Comparison of ENCODE assay signal across 15 cellular contexts in genomic region chr1:50343323-50343722, GRCh38.
"Had no signal": no experiment of that assay in that cellular context is flagged by ENCODE, and none has a peak within 500 bp of the region (broad histone marks: within the 10 kb centered on the region; RNA-seq: fewer than 3 reads in every experiment).

No MANE protein-coding gene starts in this region.

- DNase-seq: activated CD4-positive, alpha-beta memory T cell treated with anti-CD3 and anti-CD28 coated beads for 36 hours; activated CD4-positive, alpha-beta T cell treated with anti-CD3 and anti-CD28 coated beads for 36 hours; activated naive CD4-positive, alpha-beta T cell treated with anti-CD3 and anti-CD28 coated beads, Interleukin-2, amount 50 U/mL, for 16 hours; activated T-cell treated with anti-CD3 and anti-CD28 coated beads, Interleukin-2, amount 50 U/mL, for 24 hours; left colon; midbrain; right cardiac atrium; stimulated activated CD4-positive, alpha-beta T cell treated with anti-CD3 and anti-CD28 coated beads, Interleukin-15, amount 100 ng/mL, for 24 hours; stimulated activated CD4-positive, alpha-beta T cell treated with anti-CD3 and anti-CD28 coated beads, Interleukin-4, amount 100 ng/mL, for 24 hours; stimulated activated naive CD4-positive, alpha-beta T cell; tibial artery; uterus had no signal

- H3K4me3 Mint-ChIP-seq: activated CD4-positive, alpha-beta memory T cell treated with anti-CD3 and anti-CD28 coated beads for 36 hours; activated CD4-positive, alpha-beta T cell treated with anti-CD3 and anti-CD28 coated beads for 36 hours; activated T-cell treated with anti-CD3 and anti-CD28 coated beads, Interleukin-2, amount 50 U/mL, for 24 hours had no signal

- H3K4me3 ChIP-seq: lung, skin epidermis, tibial artery, uterus had no signal

- H3K9me3 ChIP-seq: uterus had no signal

- H3K27me3 ChIP-seq: uterus had no signal

- H3K36me3 ChIP-seq: tibial artery, uterus had no signal

- H3K4me1 Mint-ChIP-seq: activated CD4-positive, alpha-beta T cell treated with anti-CD3 and anti-CD28 coated beads for 36 hours had no signal

- H3K27ac ChIP-seq: skin epidermis, tibial artery, uterus had no signal

- H3K9me3 Mint-ChIP-seq: activated CD4-positive, alpha-beta memory T cell treated with anti-CD3 and anti-CD28 coated beads for 36 hours; activated T-cell treated with anti-CD3 and anti-CD28 coated beads, Interleukin-2, amount 50 U/mL, for 24 hours had no signal

- ATAC-seq: activated CD4-positive, alpha-beta T cell treated with anti-CD3 and anti-CD28 coated beads for 36 hours; left colon; right cardiac atrium had no signal

- H3K36me3 Mint-ChIP-seq: activated CD4-positive, alpha-beta memory T cell treated with anti-CD3 and anti-CD28 coated beads for 36 hours had no signal

- H3K4me1 ChIP-seq: tibial artery, uterus had no signal

- H3K27ac Mint-ChIP-seq: activated CD4-positive, alpha-beta memory T cell treated with anti-CD3 and anti-CD28 coated beads for 36 hours; activated CD4-positive, alpha-beta T cell treated with anti-CD3 and anti-CD28 coated beads for 36 hours; activated T-cell treated with anti-CD3 and anti-CD28 coated beads, Interleukin-2, amount 50 U/mL, for 24 hours; progenitor cell of endocrine pancreas had no signal
